In the genomic region with DNA sequence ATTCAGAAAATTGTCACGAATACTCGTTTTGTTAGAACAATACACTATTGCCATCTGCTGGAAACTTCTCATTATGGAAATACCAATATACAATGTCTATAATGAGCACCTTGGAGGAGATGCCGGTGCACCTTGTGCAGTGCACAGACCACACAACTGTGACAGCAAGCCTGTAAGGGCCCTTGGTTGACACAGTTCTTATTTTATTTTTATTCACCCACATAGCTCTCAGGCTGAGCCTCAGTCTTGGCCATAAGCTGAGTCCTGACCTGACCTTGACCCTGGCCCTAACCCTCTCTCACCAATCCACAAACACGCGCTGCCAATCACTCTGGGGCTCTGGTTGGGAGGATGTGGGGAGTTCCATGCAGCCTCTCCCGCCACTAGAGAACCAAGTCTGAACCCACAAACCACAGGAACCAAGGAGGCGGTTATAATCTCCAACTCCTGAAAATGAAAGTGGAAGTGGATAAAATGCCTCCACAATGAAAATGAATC, we compare ENCODE assay signal across 8 cellular contexts.
DNase-seq lines count a peak whose midpoint lies in the region; ATAC-seq lines count a peak whose summit lies in the region.

No MANE protein-coding gene starts in this region.

- no peak overlapping the region for H3K4me3 Mint-ChIP-seq in dendritic cell treated with granulocyte-macrophage colony-stimulating factor and Interleukin-4, amounts not matched to agents 40 ng/mL and 50 ng/mL, for 4 days

- intact Hi-C loops in dendritic cell treated with granulocyte-macrophage colony-stimulating factor and Interleukin-4, amounts not matched to agents 40 ng/mL and 50 ng/mL, for 4 days (cut with micrococcal nuclease), result no loop called here

- ATAC-seq in HG03159 (IDR thresholded peaks at IDR 0.05; ENCODE audit: unreplicated experiment), result no peak
- ATAC-seq in GM21723 (IDR thresholded peaks at IDR 0.05; ENCODE audit: unreplicated experiment), result no peak

- H3K36me3 Mint-ChIP-seq in dendritic cell treated with granulocyte-macrophage colony-stimulating factor and Interleukin-4, amounts not matched to agents 40 ng/mL and 50 ng/mL, for 4 days (ENCODE audit: low read depth), result no peaks in the 10 kb centered on the region

- H3K9me3 Mint-ChIP-seq in dendritic cell treated with granulocyte-macrophage colony-stimulating factor and Interleukin-4, amounts not matched to agents 40 ng/mL and 50 ng/mL, for 4 days, result peaks cover 17% of the 10 kb centered on the region

- H3K4me1 Mint-ChIP-seq in dendritic cell treated with granulocyte-macrophage colony-stimulating factor and Interleukin-4, amounts not matched to agents 40 ng/mL and 50 ng/mL, for 4 days (ENCODE audit: low read depth), result peaks cover 20% of the 10 kb centered on the region

- peak overlapping the region; percentile 1 for H3K27ac Mint-ChIP-seq in dendritic cell treated with granulocyte-macrophage colony-stimulating factor and Interleukin-4, amounts not matched to agents 40 ng/mL and 50 ng/mL, for 4 days

- peak; percentile 62 for DNase-seq in activated CD4-positive, alpha-beta T cell treated with anti-CD3 and anti-CD28 coated beads for 48 hours
- no peak for DNase-seq in activated CD4-positive, alpha-beta T cell treated with anti-CD3 and anti-CD28 coated beads for 1 hour
- DNase-seq in T-helper 1 cell (peak in 4 of 5 donors; percentile 18 to 75 (median 37)), epidermal melanocyte (ENCODE audit: insufficient read length, low spot score) (no peak)
- peak; percentile 11 for DNase-seq in stimulated activated naive CD4-positive, alpha-beta T cell treated with Interleukin-2 at 50 U/mL for 16 hours (lab: John Stamatoyannopoulos, UW)

- H3K27me3 Mint-ChIP-seq in dendritic cell treated with granulocyte-macrophage colony-stimulating factor and Interleukin-4, amounts not matched to agents 40 ng/mL and 50 ng/mL, for 4 days, result peaks cover 87% of the 10 kb centered on the region

Comparison
In these comparisons a context has a peak if more than half of its experiments do, and no peak if none do; other contexts are left out.
1. DNase-seq: peak in activated CD4-positive, alpha-beta T cell treated with anti-CD3 and anti-CD28 coated beads for 48 hours (single experiment), T-helper 1 cell (4 of 5) and stimulated activated naive CD4-positive, alpha-beta T cell treated with Interleukin-2 at 50 U/mL for 16 hours (single experiment); none in activated CD4-positive, alpha-beta T cell treated with anti-CD3 and anti-CD28 coated beads for 1 hour (single experiment) and epidermal melanocyte (single experiment).